8 cellular contexts compared by ENCODE assay signal in genomic region chr2:165793779-165794519, GRCh38. TPM values are rescaled to one million over a fixed set of nuclear protein-coding genes. Genes with fewer than 3 reads are reported as not detected.
DNase-seq lines count a peak whose midpoint lies in the region; FAIRE-seq and TF ChIP-seq lines count a peak whose summit lies in the region.

TSS of gene GALNT3 (minus strand) at chr2:165794247. CDS start at chr2:165770700, 23,547 bp downstream.

- no peaks in the 10 kb centered on the region for H3K27me3 Mint-ChIP-seq in H9 (ENCODE audit: low read depth)

- H3K23me2 ChIP-seq in H9 (ENCODE audit: insufficient read length, low read depth, low read length, poor library complexity, severe bottlenecking) (peaks cover 13% of the 10 kb centered on the region), H1 (ENCODE audit: low read depth, low read length) (peaks cover 8% of the 10 kb centered on the region; the same call in 1 of the 2 replicates)

- H3T11ph ChIP-seq in H9 (ENCODE audit: low read length): no peak within 1 kb of the TSS

- H3K4me3 Mint-ChIP-seq in H9: peak within 1 kb of the TSS; percentile 94 to 99

- H4K20me1 ChIP-seq in H9 (ENCODE audit: control insufficient read depth, insufficient read depth, insufficient read length): peaks cover 3% of the 10 kb centered on the region
- no peaks in the 10 kb centered on the region for H4K20me1 ChIP-seq in H1 (replicated peaks in 1 of 2; ENCODE audit: control insufficient read depth in 1 of 2, insufficient read depth in 2 of 2, low read length in 2 of 2)

- H2BK5ac ChIP-seq in H9 (ENCODE audit: insufficient read length, low read length) (no peak within 1 kb of the TSS), H1 (ENCODE audit: low read depth, low read length) (peak within 1 kb of the TSS; percentile 92)

- peaks cover 61 to 63% of the 10 kb centered on the region in 2 experiments for H3K4me1 Mint-ChIP-seq in H9

- peak; percentile 96 for DNase-seq in H9
- DNase-seq in NCI-H1048 (lab: John Stamatoyannopoulos, UW): peak; percentile 37
- peak; percentile 28 for DNase-seq in activated CD4-positive, alpha-beta T cell treated with anti-CD3 and anti-CD28 coated beads, Interleukin-2, amount 50 U/mL, for 1 hour
- DNase-seq in H1 (ENCODE audit: low read depth in 1 of 2, low spot score in 2 of 2): peak; percentile 67 to 94
- peak; percentile 96 to 97 for DNase-seq in thyroid gland
- no peak for DNase-seq in GOT3 (lab: John Stamatoyannopoulos, UW)

- no peak within 1 kb of the TSS for H2BK12ac ChIP-seq in H9 (ENCODE audit: insufficient read length, low read depth, low read length)
- peak within 1 kb of the TSS; percentile 50 for H2BK12ac ChIP-seq in H1 (ENCODE audit: low read depth, low read length)

- peaks cover 0 to 3% (median 0%) of the 10 kb centered on the region in 4 experiments; a peak in 2 of 8 replicates for H3K36me3 ChIP-seq in H1 (ENCODE audit: control insufficient read depth in 2 of 4, insufficient read depth in 4 of 4, low read length in 3 of 4)
- no peaks in the 10 kb centered on the region for H3K36me3 ChIP-seq in thyroid gland

- H3K27ac ChIP-seq in H9 (ENCODE audit: insufficient read length, low read depth, low read length) (peak within 1 kb of the TSS; percentile 71), H1 (ENCODE audit: low read depth, low read length) (peak within 1 kb of the TSS; percentile 59; the same call in 1 of the 2 replicates), thyroid gland (peak within 1 kb of the TSS; percentile 86 to 92 (median 89))

- H2AK5ac ChIP-seq in H9 (ENCODE audit: insufficient read length, low read length) (no peak within 1 kb of the TSS), H1 (ENCODE audit: low read depth, low read length) (no peak within 1 kb of the TSS)

- H3K9me3 ChIP-seq in H9 (ENCODE audit: control insufficient read depth, low read depth, low read length): no peaks in the 10 kb centered on the region
- no peaks in the 10 kb centered on the region for H3K9me3 ChIP-seq in H1 (ENCODE audit: insufficient read depth in 2 of 2, low read depth in 1 of 2, low read length in 1 of 2)
- H3K9me3 ChIP-seq in mononuclear cell (ENCODE audit: low read depth, low read length): no peaks in the 10 kb centered on the region
- H3K9me3 ChIP-seq in thyroid gland: no peaks in the 10 kb centered on the region

- H4K5ac ChIP-seq in H9 (ENCODE audit: insufficient read length, low read depth, low read length) (no peak within 1 kb of the TSS), H1 (ENCODE audit: insufficient read length, low read depth, low read length) (peak within 1 kb of the TSS; percentile 78)

- H3K4me1 ChIP-seq in H9 (ENCODE audit: insufficient read depth, low read length) (peaks cover 4% of the 10 kb centered on the region; the same call in 1 of the 2 replicates), H1 (replicated peaks in 1 of 4; ENCODE audit: control insufficient read depth in 3 of 4, insufficient read depth in 4 of 4, low read length in 3 of 4) (peaks cover 0 to 26% (median 1%) of the 10 kb centered on the region in 4 experiments; a peak in 3 of 7 replicates), mononuclear cell (ENCODE audit: insufficient read depth, low read length) (peaks cover 20% of the 10 kb centered on the region), thyroid gland (peaks cover 0 to 20% of the 10 kb centered on the region in 2 donors)

- H2BK120ac ChIP-seq in H9 (ENCODE audit: low read depth, low read length, poor library complexity, severe bottlenecking): no peak within 1 kb of the TSS
- peak within 1 kb of the TSS; percentile 87 for H2BK120ac ChIP-seq in H1 (replicated peaks; ENCODE audit: low read depth, low read length)

- no peak within 1 kb of the TSS for H2BK15ac ChIP-seq in H9 (ENCODE audit: low read depth, low read length)
- no peak within 1 kb of the TSS for H2BK15ac ChIP-seq in H1 (ENCODE audit: low read length)

- peak within 1 kb of the TSS; percentile 82 to 97 (median 97) for H3K27ac Mint-ChIP-seq in H9

- H3K4ac ChIP-seq in H9 (ENCODE audit: low read depth, low read length) (no peak within 1 kb of the TSS), H1 (replicated peaks; ENCODE audit: insufficient read length, low read depth, low read length) (peak within 1 kb of the TSS; percentile 88)

- H4K91ac ChIP-seq in H9 (ENCODE audit: insufficient read length, low read depth, low read length): no peak within 1 kb of the TSS
- H4K91ac ChIP-seq in H1 (replicated peaks; ENCODE audit: insufficient read length, low read length): peak within 1 kb of the TSS; percentile 86

- FAIRE-seq in H1 (lab: Jason Lieb, UNC): no peak

- POLR2A ChIA-PET in H1 (lab: Charles Lee; ENCODE audit: partially characterized antibody): interaction anchor here (1.0 to 2.4 kb wide), 8 partner anchors 9 to 354 kb away, joined by 3 to 12 read pairs (median 6); no protein-coding TSS in a partner anchor

- H2BK20ac ChIP-seq in H9 (ENCODE audit: low read depth, low read length, poor library complexity, severe bottlenecking) (no peak within 1 kb of the TSS), H1 (ENCODE audit: low read length) (no peak within 1 kb of the TSS)

- peak within 1 kb of the TSS; percentile 27 for H2AFZ ChIP-seq in H9 (ENCODE audit: low read length)
- H2AFZ ChIP-seq in H1 (ENCODE audit: low read length): peak within 1 kb of the TSS; percentile 76

- H3K23ac ChIP-seq in H9 (ENCODE audit: insufficient read length, low read depth, low read length): no peak within 1 kb of the TSS
- H3K23ac ChIP-seq in H1 (ENCODE audit: insufficient read length): no peak within 1 kb of the TSS

- TF ChIP-seq POLR2A in H1 (IDR thresholded peaks at IDR 0.05; ENCODE audit: control extremely low read depth in 1 of 2, low read depth in 2 of 2, low read length in 2 of 2): peak; percentile 14 to 63
- TF ChIP-seq POLR2A in thyroid gland (IDR thresholded peaks at IDR 0.05): peak; percentile 51 to 94

- H3K79me2 ChIP-seq in H9 (ENCODE audit: insufficient read depth, low read length) (peaks cover 17% of the 10 kb centered on the region; the same call in 1 of the 2 replicates), H1 (ENCODE audit: control insufficient read depth in 1 of 2, insufficient read depth in 2 of 2, low read length in 2 of 2) (peaks cover 3 to 46% of the 10 kb centered on the region in 2 experiments)

- peaks cover 2 to 18% (median 7%) of the 10 kb centered on the region in 3 experiments; a peak in 5 of 7 replicates for H3K36me3 Mint-ChIP-seq in H9 (ENCODE audit: insufficient read depth in 1 of 3, low read depth in 3 of 3)

- CTCF ChIA-PET in H1 (lab: Charles Lee; ENCODE audit: partially characterized antibody): interaction anchor here (0.9 to 2.7 kb wide), 5 partner anchors 15 to 387 kb away, joined by 3 to 13 read pairs (median 3); no protein-coding TSS in a partner anchor

- H3K18ac ChIP-seq in H9 (ENCODE audit: insufficient read length, low read depth, low read length) (peak within 1 kb of the TSS; percentile 71), H1 (ENCODE audit: extremely low read depth, low read length) (peak within 1 kb of the TSS; percentile 98)

- TF ChIP-seq CTCF in H9 (conservative IDR thresholded peaks at IDR 0.05) (no peak), H1 (IDR thresholded peaks at IDR 0.05; ENCODE audit: control extremely low read depth in 1 of 3, insufficient read depth in 1 of 3, low read depth in 1 of 3, low read length in 3 of 3) (no peak), thyroid gland (IDR thresholded peaks at IDR 0.05) (no peak)

- no peaks in the 10 kb centered on the region for H3K27me3 ChIP-seq in H9 (ENCODE audit: insufficient read depth, low read length)
- no peaks in the 10 kb centered on the region; a peak in 1 of 7 replicates for H3K27me3 ChIP-seq in H1 (replicated peaks in 1 of 4; ENCODE audit: control insufficient read depth in 3 of 4, extremely low read depth in 1 of 4, insufficient read depth in 3 of 4, low read length in 3 of 4)
- H3K27me3 ChIP-seq in mononuclear cell (ENCODE audit: insufficient read depth, low read length): no peaks in the 10 kb centered on the region
- no peaks in the 10 kb centered on the region for H3K27me3 ChIP-seq in thyroid gland

- H3K56ac ChIP-seq in H9 (ENCODE audit: insufficient read length, low read depth, low read length) (no peak within 1 kb of the TSS), H1 (replicated peaks; ENCODE audit: insufficient read length, low read depth, low read length) (peak within 1 kb of the TSS; percentile 62)

- H3K79me1 ChIP-seq in H9 (ENCODE audit: insufficient read depth, low read depth, low read length, poor library complexity, severe bottlenecking) (no peaks in the 10 kb centered on the region), H1 (ENCODE audit: low read depth, low read length) (peaks cover 2% of the 10 kb centered on the region; the same call in 1 of the 2 replicates)

- no peak within 1 kb of the TSS for H4K8ac ChIP-seq in H9 (replicated peaks; ENCODE audit: insufficient read length, low read depth, low read length)
- H4K8ac ChIP-seq in H1 (ENCODE audit: extremely low read depth, insufficient read depth, low read length): peak within 1 kb of the TSS; percentile 81; the same call in 1 of the 2 replicates

- H3K9ac ChIP-seq in H9 (ENCODE audit: extremely low read depth, insufficient read length, low read length) (peak within 1 kb of the TSS; percentile 82), H1 (replicated peaks in 1 of 4; ENCODE audit: extremely low read depth in 1 of 4, low read depth in 3 of 4, low read length in 3 of 4) (peak within 1 kb of the TSS; percentile 62 to 91 (median 68))

- intact Hi-C loops in thyroid gland (cut with DNase I): loop anchor here (10.0 kb wide), 1 partner anchor 49 kb away; no protein-coding TSS in a partner anchor

- H3K9me3 Mint-ChIP-seq in H9: no peaks in the 10 kb centered on the region

- WGBS in H9 (ENCODE audit: extremely low coverage, insufficient read length, low lambda C conversion rate): no CpG with 5 or more reads among the region's 70 CpGs
- WGBS in H1 (ENCODE audit: extremely low coverage in 1 of 2, insufficient coverage in 1 of 2, insufficient read length in 1 of 2, insufficient replicate concordance in 2 of 2, low coverage in 1 of 2, low lambda C conversion rate in 2 of 2, missing lambda C conversion rate in 1 of 2), 2 experiments: 4% methylated on average over 37 of the region's 70 CpGs; no CpG with 5 or more reads in 1 of the 2 experiments
- 2 to 3% methylated on average over 12 to 15 of the region's 70 CpGs for WGBS in thyroid gland, 2 donors

- H3K4me2 ChIP-seq in H9 (ENCODE audit: insufficient read depth, insufficient read length, low read length) (peak within 1 kb of the TSS; percentile 98), H1 (ENCODE audit: insufficient read depth in 1 of 2, low read depth in 2 of 2, low read length in 2 of 2) (peak within 1 kb of the TSS; percentile 85 to 93)

- H3K4me3 ChIP-seq in GM08714 (ENCODE audit: low read length) (peak within 1 kb of the TSS; percentile 59), H1 (ENCODE audit: extremely low read depth in 1 of 4, insufficient read depth in 2 of 4, low read depth in 3 of 4, low read length in 4 of 4) (peak within 1 kb of the TSS; percentile 65 to 83 (median 79)), mononuclear cell (ENCODE audit: low read length) (peak within 1 kb of the TSS; percentile 57), thyroid gland (replicated peaks in 1 of 3) (peak within 1 kb of the TSS; percentile 33 to 72 (median 63))

- peak within 1 kb of the TSS; percentile 55 for H3K14ac ChIP-seq in H9 (ENCODE audit: insufficient read depth, low read length)
- no peak within 1 kb of the TSS for H3K14ac ChIP-seq in H1 (ENCODE audit: insufficient read length)

- no peak for TF ChIP-seq RAD21 in H1 (IDR thresholded peaks at IDR 0.05 in 1 of 2, conservative IDR thresholded peaks at IDR 0.05 in 1 of 2; ENCODE audit: low read depth in 2 of 2, low read length in 2 of 2)

- 0 out of 3 replicates have a peak, but pooled peaks of 1 of the 2 experiments have one; percentile 28 for TF ChIP-seq EP300 in H1 (IDR thresholded peaks at IDR 0.05; ENCODE audit: borderline replicate concordance in 1 of 2, low read depth in 2 of 2, low read length in 2 of 2)

RNA-seq across cellular contexts. Expression of gene GALNT3, which starts in this region (rescaled TPM):
- total RNA-seq in H9 (2021): 17.3 and 18.5 TPM in 2 replicates
- total RNA-seq in H1 (2021; fragmentation: NEBNext Ultra II Directional; extraction: Animal tissue kit (Norgen Biotek cat#: 25700)): 22.6 and 23.6 TPM in 2 replicates
- 1.8 and 3.4 TPM in 2 replicates for polyA plus RNA-seq in H1 (2011; rRNA removed)
- 4.6 TPM for polyA plus RNA-seq in H1 (2011; cell fraction: cytosol; rRNA removed)
- 3.8 TPM for polyA plus RNA-seq in H1 (2011; cell fraction: nucleus; rRNA removed)
- 6.7 to 15.7 TPM (median 8.2 TPM) in 4 replicates for polyA plus RNA-seq in H1 (2012, experiment 1 of 2)
- 2.4 TPM for polyA plus RNA-seq in H1 (2012, experiment 2 of 2)
- 18.2 TPM for polyA plus RNA-seq in H1 (2013, experiment 1 of 2)
- polyA plus RNA-seq in H1 (2013, experiment 2 of 2): 19.7 TPM
- 15.8 and 18.0 TPM in 2 replicates for polyA minus RNA-seq in H1 (2011; rRNA and poly(A)+ RNA removed)
- 27.1 TPM for polyA minus RNA-seq in H1 (2011; cell fraction: cytosol; rRNA and poly(A)+ RNA removed)
- polyA minus RNA-seq in H1 (2011; cell fraction: nucleus; rRNA and poly(A)+ RNA removed): 48.4 TPM
- total RNA-seq in mononuclear cell: 20.4 TPM
- 10 to 100 TPM; 48.8 to 78.5 (median 59.2) TPM for total RNA-seq in thyroid gland
